1 cellular context compared by ENCODE assay signal in genomic region chr6:79536615-79536968, GRCh38.
TF ChIP-seq lines count a peak whose summit lies in the region.

No MANE protein-coding gene starts in this region.

TF ChIP-seq in IMR-90, 13 proteins besides CTCF, POLR2A, EP300 and RAD21 (continued from another document):
- TF ChIP-seq, protein P1, sequence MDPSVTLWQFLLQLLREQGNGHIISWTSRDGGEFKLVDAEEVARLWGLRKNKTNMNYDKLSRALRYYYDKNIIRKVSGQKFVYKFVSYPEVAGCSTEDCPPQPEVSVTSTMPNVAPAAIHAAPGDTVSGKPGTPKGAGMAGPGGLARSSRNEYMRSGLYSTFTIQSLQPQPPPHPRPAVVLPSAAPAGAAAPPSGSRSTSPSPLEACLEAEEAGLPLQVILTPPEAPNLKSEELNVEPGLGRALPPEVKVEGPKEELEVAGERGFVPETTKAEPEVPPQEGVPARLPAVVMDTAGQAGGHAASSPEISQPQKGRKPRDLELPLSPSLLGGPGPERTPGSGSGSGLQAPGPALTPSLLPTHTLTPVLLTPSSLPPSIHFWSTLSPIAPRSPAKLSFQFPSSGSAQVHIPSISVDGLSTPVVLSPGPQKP (IDR thresholded peaks at IDR 0.05; ENCODE audit: borderline replicate concordance, low read depth, low read length), result no peak
- TF ChIP-seq MXI1 (IDR thresholded peaks at IDR 0.05; ENCODE audit: borderline replicate concordance, low read depth, low read length), result no peak
- TF ChIP-seq CHD1 (IDR thresholded peaks at IDR 0.05; ENCODE audit: low read depth, low read length), result no peak
